In genomic region chr15:78993931-78994530, GRCh38 we compare ENCODE assay signal across 1 cellular context.
TF ChIP-seq lines count a peak whose summit lies in the region.

No MANE protein-coding gene starts in this region.

TF ChIP-seq in HepG2, 621 proteins besides CTCF, POLR2A, EP300 and RAD21 (continued from another document and continues in another):
- TF ChIP-seq ZNF280D (CRISPR knock-in tag; IDR thresholded peaks at IDR 0.05) (peak; percentile 93), ARID4A (CRISPR knock-in tag; IDR thresholded peaks at IDR 0.05; ENCODE audit: borderline replicate concordance) (peak; percentile 72; the same call in 1 of the 2 replicates), PPARG (CRISPR knock-in tag; conservative IDR thresholded peaks at IDR 0.05) (peak; percentile 95), ZNF788 (CRISPR knock-in tag; IDR thresholded peaks at IDR 0.05; ENCODE audit: borderline replicate concordance) (peak; percentile 92), ZIK1 (CRISPR knock-in tag; IDR thresholded peaks at IDR 0.05; ENCODE audit: borderline replicate concordance, low read depth) (peak; percentile 51; the same call in 1 of the 2 replicates), ZNF569 (CRISPR knock-in tag; IDR thresholded peaks at IDR 0.05; ENCODE audit: borderline replicate concordance) (peak; percentile 46; the same call in 1 of the 2 replicates), KDM6A (CRISPR knock-in tag; IDR thresholded peaks at IDR 0.05; ENCODE audit: low read depth) (peak; percentile 99), ZNF563 (CRISPR knock-in tag; IDR thresholded peaks at IDR 0.05) (peak; percentile 82), DR1 (CRISPR knock-in tag; IDR thresholded peaks at IDR 0.05) (no peak; the same call in 1 of the 2 replicates), KMT2A (CRISPR knock-in tag; IDR thresholded peaks at IDR 0.05) (peak; percentile 54; the same call in 1 of the 2 replicates), ZNF263 (CRISPR knock-in tag; IDR thresholded peaks at IDR 0.05) (0 out of 2 replicates have a peak, but pooled peaks have one; percentile 49), MIXL1 (CRISPR knock-in tag; IDR thresholded peaks at IDR 0.05) (peak; percentile 81), ZNF343 (CRISPR knock-in tag; IDR thresholded peaks at IDR 0.05) (peak; percentile 72; the same call in 1 of the 2 replicates), NCOA1 (CRISPR knock-in tag; IDR thresholded peaks at IDR 0.05) (peak; percentile 92), ZFP36L2 (CRISPR knock-in tag; IDR thresholded peaks at IDR 0.05) (peak; percentile 58; the same call in 1 of the 2 replicates), RBAK (CRISPR knock-in tag; IDR thresholded peaks at IDR 0.05) (0 out of 2 replicates have a peak, but pooled peaks have one; percentile 20), HIVEP1 (CRISPR knock-in tag; IDR thresholded peaks at IDR 0.05) (peak; percentile 98), GTF3A (CRISPR knock-in tag; conservative IDR thresholded peaks at IDR 0.05) (no peak), ZKSCAN8 (CRISPR knock-in tag; IDR thresholded peaks at IDR 0.05; ENCODE audit: borderline replicate concordance) (peak; percentile 93), ZBTB34 (CRISPR knock-in tag; IDR thresholded peaks at IDR 0.05) (peak; percentile 97), ZNF761 (CRISPR knock-in tag; conservative IDR thresholded peaks at IDR 0.05) (peak; percentile 94), ZNF430 (CRISPR knock-in tag; IDR thresholded peaks at IDR 0.05) (peak; percentile 72), ZNF678 (CRISPR knock-in tag; IDR thresholded peaks at IDR 0.05) (no peak), ZNF883 (CRISPR knock-in tag; IDR thresholded peaks at IDR 0.05; ENCODE audit: not compliant biosample characterization) (no peak), ZBTB7B (CRISPR knock-in tag; IDR thresholded peaks at IDR 0.05) (peak; percentile 97), MED13 (CRISPR knock-in tag; IDR thresholded peaks at IDR 0.05) (peak; percentile 97), ZSCAN20 (CRISPR knock-in tag; IDR thresholded peaks at IDR 0.05; ENCODE audit: borderline replicate concordance) (peak; percentile 88; the same call in 1 of the 2 replicates), SOX5 (CRISPR knock-in tag; IDR thresholded peaks at IDR 0.05; ENCODE audit: borderline replicate concordance) (peak; percentile 96), EHMT2 (IDR thresholded peaks at IDR 0.05; ENCODE audit: borderline replicate concordance, low read depth, low read length) (peak; percentile 27; the same call in 1 of the 2 replicates), BATF2 (CRISPR knock-in tag; IDR thresholded peaks at IDR 0.05) (no peak), EZH2 (conservative IDR thresholded peaks at IDR 0.05; ENCODE audit: low read depth, low read length) (no peak)
- TF ChIP-seq, protein P1, sequence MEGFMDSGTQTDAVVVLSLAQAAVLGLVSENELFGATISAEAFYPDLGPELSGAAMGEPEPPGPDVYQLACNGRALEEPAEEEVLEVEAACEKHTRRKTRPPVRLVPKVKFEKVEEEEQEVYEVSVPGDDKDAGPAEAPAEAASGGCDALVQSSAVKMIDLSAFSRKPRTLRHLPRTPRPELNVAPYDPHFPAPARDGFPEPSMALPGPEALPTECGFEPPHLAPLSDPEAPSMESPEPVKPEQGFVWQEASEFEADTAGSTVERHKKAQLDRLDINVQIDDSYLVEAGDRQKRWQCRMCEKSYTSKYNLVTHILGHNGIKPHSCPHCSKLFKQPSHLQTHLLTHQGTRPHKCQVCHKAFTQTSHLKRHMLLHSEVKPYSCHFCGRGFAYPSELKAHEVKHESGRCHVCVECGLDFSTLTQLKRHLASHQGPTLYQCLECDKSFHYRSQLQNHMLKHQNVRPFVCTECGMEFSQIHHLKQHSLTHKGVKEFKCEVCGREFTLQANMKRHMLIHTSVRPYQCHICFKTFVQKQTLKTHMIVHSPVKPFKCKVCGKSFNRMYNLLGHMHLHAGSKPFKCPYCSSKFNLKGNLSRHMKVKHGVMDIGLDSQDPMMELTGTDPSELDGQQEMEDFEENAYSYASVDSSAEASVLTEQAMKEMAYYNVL (CRISPR knock-in tag; IDR thresholded peaks at IDR 0.05; ENCODE audit: borderline replicate concordance): peak; percentile 90; the same call in 1 of the 2 replicates
- TF ChIP-seq, protein P2, sequence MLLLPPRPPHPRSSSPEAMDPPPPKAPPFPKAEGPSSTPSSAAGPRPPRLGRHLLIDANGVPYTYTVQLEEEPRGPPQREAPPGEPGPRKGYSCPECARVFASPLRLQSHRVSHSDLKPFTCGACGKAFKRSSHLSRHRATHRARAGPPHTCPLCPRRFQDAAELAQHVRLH (CRISPR knock-in tag; IDR thresholded peaks at IDR 0.05; ENCODE audit: borderline replicate concordance, low read depth): peak; percentile 89
- TF ChIP-seq, protein P3, sequence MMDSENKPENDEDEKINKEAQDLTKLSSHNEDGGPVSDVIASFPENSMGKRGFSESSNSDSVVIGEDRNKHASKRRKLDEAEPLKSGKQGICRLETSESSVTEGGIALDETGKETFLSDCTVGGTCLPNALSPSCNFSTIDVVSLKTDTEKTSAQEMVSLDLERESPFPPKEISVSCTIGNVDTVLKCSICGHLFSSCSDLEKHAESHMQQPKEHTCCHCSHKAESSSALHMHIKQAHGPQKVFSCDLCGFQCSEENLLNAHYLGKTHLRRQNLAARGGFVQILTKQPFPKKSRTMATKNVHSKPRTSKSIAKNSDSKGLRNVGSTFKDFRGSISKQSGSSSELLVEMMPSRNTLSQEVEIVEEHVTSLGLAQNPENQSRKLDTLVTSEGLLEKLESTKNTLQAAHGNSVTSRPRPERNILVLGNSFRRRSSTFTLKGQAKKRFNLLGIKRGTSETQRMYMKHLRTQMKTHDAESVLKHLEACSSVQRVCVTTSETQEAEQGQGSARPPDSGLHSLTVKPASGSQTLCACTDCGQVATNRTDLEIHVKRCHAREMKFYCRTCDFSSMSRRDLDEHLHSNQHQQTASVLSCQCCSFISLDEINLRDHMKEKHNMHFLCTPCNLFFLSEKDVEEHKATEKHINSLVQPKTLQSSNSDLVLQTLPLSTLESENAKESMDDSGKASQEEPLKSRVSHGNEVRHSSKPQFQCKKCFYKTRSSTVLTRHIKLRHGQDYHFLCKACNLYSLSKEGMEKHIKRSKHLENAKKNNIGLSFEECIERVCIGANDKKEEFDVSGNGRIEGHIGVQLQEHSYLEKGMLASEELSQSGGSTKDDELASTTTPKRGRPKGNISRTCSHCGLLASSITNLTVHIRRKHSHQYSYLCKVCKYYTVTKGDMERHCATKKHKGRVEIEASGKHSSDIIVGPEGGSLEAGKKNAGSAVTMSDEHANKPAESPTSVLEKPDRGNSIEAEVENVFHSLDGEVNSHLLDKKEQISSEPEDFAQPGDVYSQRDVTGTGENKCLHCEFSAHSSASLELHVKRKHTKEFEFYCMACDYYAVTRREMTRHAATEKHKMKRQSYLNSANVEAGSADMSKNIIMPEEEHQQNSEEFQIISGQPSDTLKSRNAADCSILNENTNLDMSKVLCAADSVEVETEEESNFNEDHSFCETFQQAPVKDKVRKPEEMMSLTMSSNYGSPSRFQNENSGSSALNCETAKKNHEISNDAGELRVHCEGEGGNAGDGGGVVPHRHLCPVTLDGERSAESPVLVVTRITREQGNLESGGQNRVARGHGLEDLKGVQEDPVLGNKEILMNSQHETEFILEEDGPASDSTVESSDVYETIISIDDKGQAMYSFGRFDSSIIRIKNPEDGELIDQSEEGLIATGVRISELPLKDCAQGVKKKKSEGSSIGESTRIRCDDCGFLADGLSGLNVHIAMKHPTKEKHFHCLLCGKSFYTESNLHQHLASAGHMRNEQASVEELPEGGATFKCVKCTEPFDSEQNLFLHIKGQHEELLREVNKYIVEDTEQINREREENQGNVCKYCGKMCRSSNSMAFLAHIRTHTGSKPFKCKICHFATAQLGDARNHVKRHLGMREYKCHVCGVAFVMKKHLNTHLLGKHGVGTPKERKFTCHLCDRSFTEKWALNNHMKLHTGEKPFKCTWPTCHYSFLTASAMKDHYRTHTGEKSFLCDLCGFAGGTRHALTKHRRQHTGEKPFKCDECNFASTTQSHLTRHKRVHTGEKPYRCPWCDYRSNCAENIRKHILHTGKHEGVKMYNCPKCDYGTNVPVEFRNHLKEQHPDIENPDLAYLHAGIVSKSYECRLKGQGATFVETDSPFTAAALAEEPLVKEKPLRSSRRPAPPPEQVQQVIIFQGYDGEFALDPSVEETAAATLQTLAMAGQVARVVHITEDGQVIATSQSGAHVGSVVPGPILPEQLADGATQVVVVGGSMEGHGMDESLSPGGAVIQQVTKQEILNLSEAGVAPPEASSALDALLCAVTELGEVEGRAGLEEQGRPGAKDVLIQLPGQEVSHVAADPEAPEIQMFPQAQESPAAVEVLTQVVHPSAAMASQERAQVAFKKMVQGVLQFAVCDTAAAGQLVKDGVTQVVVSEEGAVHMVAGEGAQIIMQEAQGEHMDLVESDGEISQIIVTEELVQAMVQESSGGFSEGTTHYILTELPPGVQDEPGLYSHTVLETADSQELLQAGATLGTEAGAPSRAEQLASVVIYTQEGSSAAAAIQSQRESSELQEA (CRISPR knock-in tag; IDR thresholded peaks at IDR 0.05; ENCODE audit: not compliant biosample characterization): no peak
